24 cellular contexts compared by ENCODE assay signal in the genomic region with DNA sequence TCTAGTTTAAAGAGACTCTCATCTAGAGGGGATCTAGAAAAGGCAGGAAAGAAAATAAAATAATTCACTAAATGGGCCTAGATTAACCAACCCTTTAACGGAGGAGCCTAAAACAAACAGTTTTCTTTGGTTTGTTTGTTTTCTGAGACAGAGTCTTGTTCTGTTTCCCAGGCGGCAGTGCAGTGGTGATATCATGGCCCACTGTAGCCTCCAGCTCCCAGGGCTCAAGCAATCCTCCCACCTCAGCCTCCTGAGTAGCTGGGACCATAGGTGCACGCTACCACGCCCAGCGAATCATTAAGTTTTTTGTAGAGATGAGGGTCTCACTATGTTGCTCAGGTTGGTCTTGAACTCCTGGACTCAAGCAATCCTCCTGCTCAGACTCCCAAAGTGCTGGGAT.
"Had no signal": no experiment of that assay in that cellular context is flagged by ENCODE, and none has a peak within 500 bp of the region (broad histone marks: within the 10 kb centered on the region; RNA-seq: fewer than 3 reads in every experiment).

No MANE protein-coding gene starts in this region.

- H3K4me1 ChIP-seq: left lung, right atrium auricular region, right lobe of liver, upper lobe of right lung had no signal

- H3K36me3 ChIP-seq: ovary had no signal

- FAIRE-seq: keratinocyte, urothelium cell line had no signal

- H3K4me3 ChIP-seq: left lung, lung, mucosa of descending colon, ovary, right atrium auricular region, right lobe of liver, smooth muscle cell, upper lobe of right lung had no signal

- DNase-seq: hippocampal formation; left colon; left lung; midbrain; mucosa of descending colon; naive thymus-derived CD4-positive, alpha-beta T cell; ovary; right lobe of liver; stimulated activated CD4-positive, alpha-beta T cell treated with anti-CD3 and anti-CD28 coated beads, Interleukin-1b, Interleukin-23, amount 100 ng/mL, for 48 hours; stimulated activated CD4-positive, alpha-beta T cell treated with anti-CD3 and anti-CD28 coated beads, Interleukin-2, amount 100 ng/mL, for 48 hours; stimulated activated CD4-positive, alpha-beta T cell treated with anti-CD3 and anti-CD28 coated beads, Interleukin-4, amount 100 ng/mL, for 4 hours; stimulated activated CD8-positive, alpha-beta memory T cell treated with anti-CD3 and anti-CD28 coated beads, Interleukin-4, amount 100 ng/mL, for 48 hours; stimulated activated naive CD4-positive, alpha-beta T cell treated with Interleukin-2 at 50 U/mL for 16 hours; stimulated activated naive CD8-positive, alpha-beta T cell treated with anti-CD3 and anti-CD28 coated beads, Interleukin-15, amount 100 ng/mL, for 72 hours; substantia nigra; trophoblast cell; upper lobe of right lung had no signal

- H3K27ac ChIP-seq: left lung, ovary, right atrium auricular region, right lobe of liver, upper lobe of right lung had no signal

- H3K27me3 ChIP-seq: left lung, ovary, right atrium auricular region, right lobe of liver, upper lobe of right lung had no signal

- H3K9me3 ChIP-seq: left lung, mucosa of descending colon, ovary, right atrium auricular region, right lobe of liver, upper lobe of right lung had no signal

- H3K4me2 ChIP-seq: smooth muscle cell had no signal

- ATAC-seq: left colon; left lung; mucosa of descending colon; naive thymus-derived CD4-positive, alpha-beta T cell; natural killer cell treated with Interleukin-12 subunit alpha and Interleukin-12 subunit beta and Interleukin-15 and Interleukin-18, amount 100 ng/mL, for 72 hours; stimulated activated memory B cell treated with anti-CD40 and anti-IgM and Interleukin-4, amounts not matched to agents 10 μg/mL and 1 μg/mL and 100 μg/mL, for 72 hours; stimulated activated naive CD8-positive, alpha-beta T cell treated with anti-CD3 and anti-CD28 coated beads, Interleukin-15, amount 100 ng/mL, for 72 hours; upper lobe of right lung had no signal
